In the genomic region with DNA sequence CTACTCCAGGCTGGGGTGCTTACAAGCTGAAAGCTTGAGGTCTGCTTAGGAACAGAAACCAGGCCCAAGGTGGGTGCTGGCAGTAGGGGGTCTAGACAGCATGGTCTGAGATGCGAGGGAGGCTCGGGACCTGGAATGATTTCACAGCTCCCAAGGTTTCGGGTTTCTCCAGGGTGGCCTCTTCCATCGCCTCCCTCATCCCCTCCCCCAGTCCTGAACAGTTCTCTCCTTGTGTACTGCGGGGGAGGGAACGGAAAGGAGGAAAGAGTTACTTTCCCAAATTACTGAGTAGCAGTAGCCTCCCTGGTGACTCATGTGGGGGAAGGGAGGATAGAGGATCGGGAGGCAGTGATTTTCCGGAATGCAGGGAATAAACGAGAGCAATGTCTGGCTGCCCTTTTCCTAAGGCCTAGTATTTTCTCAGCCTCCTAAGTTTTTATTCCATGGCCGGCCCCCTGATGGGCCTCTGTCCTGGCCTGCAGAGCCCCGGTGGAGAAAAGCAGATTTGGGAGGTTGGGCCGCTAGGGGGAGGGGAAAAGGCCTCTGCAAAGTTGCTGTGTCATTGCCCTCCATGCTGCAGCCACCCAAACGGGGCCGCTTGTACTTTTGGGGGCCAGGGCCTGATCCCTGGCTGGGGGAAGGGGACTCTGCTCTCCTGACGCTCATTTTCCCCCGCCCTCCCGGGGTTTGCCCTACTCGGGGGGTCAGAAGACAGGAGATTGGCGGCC, we compare ENCODE assay signal across 1 cellular context.
TF ChIP-seq lines count a peak whose summit lies in the region.

No MANE protein-coding gene starts in this region.

TF ChIP-seq in H1, 55 proteins besides CTCF, POLR2A, EP300 and RAD21:
- TF ChIP-seq CBX8 (IDR thresholded peaks at IDR 0.05; ENCODE audit: borderline replicate concordance, low read depth, low read length) (no peak), RBBP5 (IDR thresholded peaks at IDR 0.05; ENCODE audit: borderline replicate concordance, low read depth, low read length) (no peak; the same call in 1 of the 2 replicates), NANOG (IDR thresholded peaks at IDR 0.05; ENCODE audit: insufficient read depth, low read depth, low read length, poor library complexity, severe bottlenecking) (no peak), SIX5 (IDR thresholded peaks at IDR 0.05; ENCODE audit: low read depth, low read length) (no peak; the same call in 1 of the 2 replicates), TAF7 (optimal IDR thresholded peaks at IDR 0.05; ENCODE audit: borderline replicate concordance, low read depth, low read length) (peak; percentile 54), CREB1 (IDR thresholded peaks at IDR 0.05) (no peak; the same call in 1 of the 2 replicates), KDM1A (IDR thresholded peaks at IDR 0.05; ENCODE audit: borderline replicate concordance, low read length) (no peak), MAFK (IDR thresholded peaks at IDR 0.05; ENCODE audit: low read depth, low read length) (peak; percentile 92), SUZ12 (IDR thresholded peaks at IDR 0.05; ENCODE audit: low read length) (no peak), GTF2F1 (IDR thresholded peaks at IDR 0.05; ENCODE audit: borderline replicate concordance, low read depth, low read length) (no peak), CBX5 (IDR thresholded peaks at IDR 0.05; ENCODE audit: low read depth, low read length) (no peak), EGR1 (IDR thresholded peaks at IDR 0.05; ENCODE audit: borderline replicate concordance, low read depth, low read length) (peak; percentile 9; the same call in 1 of the 2 replicates), ZNF274 (IDR thresholded peaks at IDR 0.05; ENCODE audit: borderline replicate concordance, extremely low read depth, low read length) (no peak), BACH1 (IDR thresholded peaks at IDR 0.05; ENCODE audit: low read length) (peak; percentile 96), TBP (IDR thresholded peaks at IDR 0.05; ENCODE audit: low read depth, low read length) (peak; percentile 40), RXRA (IDR thresholded peaks at IDR 0.05; ENCODE audit: insufficient read depth, low read depth, low read length) (0 out of 2 replicates have a peak, but pooled peaks have one; percentile 4), CHD2 (IDR thresholded peaks at IDR 0.05; ENCODE audit: low read length) (no peak), SRF (IDR thresholded peaks at IDR 0.05; ENCODE audit: low read depth, low read length) (no peak), TEAD4 (IDR thresholded peaks at IDR 0.05; ENCODE audit: low read depth, low read length) (no peak), JUND (IDR thresholded peaks at IDR 0.05; ENCODE audit: low read length) (no peak), YY1 (IDR thresholded peaks at IDR 0.05; ENCODE audit: low read depth, low read length) (peak; percentile 97), RFX5 (IDR thresholded peaks at IDR 0.05; ENCODE audit: borderline replicate concordance, low read depth, low read length) (no peak), BCL11A (IDR thresholded peaks at IDR 0.05; ENCODE audit: low read depth in 2 of 2, low read length in 2 of 2) (no peak), PHF8 (conservative IDR thresholded peaks at IDR 0.05; ENCODE audit: low read depth, low read length) (no peak), ASH2L (IDR thresholded peaks at IDR 0.05; ENCODE audit: low read length) (no peak), CTBP2 (IDR thresholded peaks at IDR 0.05; ENCODE audit: borderline replicate concordance, insufficient read depth, insufficient read length, low read length) (no peak), SP1 (IDR thresholded peaks at IDR 0.05; ENCODE audit: low read depth, low read length) (no peak), SIN3A (conservative IDR thresholded peaks at IDR 0.05 in 1 of 2, IDR thresholded peaks at IDR 0.05 in 1 of 2; ENCODE audit: low read depth in 1 of 2, low read length in 2 of 2) (peak in 1 of 2 experiments; percentile 51; a peak in 1 of 4 replicates), TAF1 (IDR thresholded peaks at IDR 0.05; ENCODE audit: low read depth, low read length) (peak; percentile 76), NRF1 (IDR thresholded peaks at IDR 0.05; ENCODE audit: low read depth, low read length) (no peak), EZH2 (IDR thresholded peaks at IDR 0.05; ENCODE audit: low read depth, low read length, severe bottlenecking) (no peak), FOSL1 (IDR thresholded peaks at IDR 0.05; ENCODE audit: insufficient read depth, low read depth, low read length) (no peak), HDAC6 (IDR thresholded peaks at IDR 0.05; ENCODE audit: low read depth, low read length) (no peak), SP2 (IDR thresholded peaks at IDR 0.05; ENCODE audit: low read length) (no peak), SP4 (IDR thresholded peaks at IDR 0.05; ENCODE audit: low read length) (no peak), POU5F1 (IDR thresholded peaks at IDR 0.05; ENCODE audit: low read depth, low read length) (no peak), RNF2 (IDR thresholded peaks at IDR 0.05; ENCODE audit: borderline replicate concordance, low read depth, low read length, missing control alignments, poor library complexity, severe bottlenecking) (no peak), KDM4A (IDR thresholded peaks at IDR 0.05; ENCODE audit: low read depth, low read length, severe bottlenecking) (no peak), CEBPB (IDR thresholded peaks at IDR 0.05; ENCODE audit: low read depth, low read length) (no peak), SAP30 (IDR thresholded peaks at IDR 0.05; ENCODE audit: insufficient read depth, insufficient replicate concordance, low read length) (no peak), GABPA (IDR thresholded peaks at IDR 0.05; ENCODE audit: borderline replicate concordance, insufficient read depth, low read length) (no peak), SIRT6 (IDR thresholded peaks at IDR 0.05; ENCODE audit: low read length) (peak; percentile 3), BRCA1 (IDR thresholded peaks at IDR 0.05; ENCODE audit: low read depth, low read length) (no peak), KDM5A (IDR thresholded peaks at IDR 0.05; ENCODE audit: low read length) (no peak), POLR2AphosphoS5 (IDR thresholded peaks at IDR 0.05; ENCODE audit: low read depth, low read length) (no peak; the same call in 1 of the 2 replicates), TCF12 (IDR thresholded peaks at IDR 0.05; ENCODE audit: low read depth, low read length) (no peak), CHD1 (IDR thresholded peaks at IDR 0.05; ENCODE audit: low read depth, low read length) (no peak; the same call in 1 of the 2 replicates), JUN (IDR thresholded peaks at IDR 0.05; ENCODE audit: low read depth, low read length) (no peak), HDAC2 (IDR thresholded peaks at IDR 0.05; ENCODE audit: borderline replicate concordance in 1 of 2, low read depth in 2 of 2, low read length in 2 of 2) (no peak)
- TF ChIP-seq, protein P1, sequence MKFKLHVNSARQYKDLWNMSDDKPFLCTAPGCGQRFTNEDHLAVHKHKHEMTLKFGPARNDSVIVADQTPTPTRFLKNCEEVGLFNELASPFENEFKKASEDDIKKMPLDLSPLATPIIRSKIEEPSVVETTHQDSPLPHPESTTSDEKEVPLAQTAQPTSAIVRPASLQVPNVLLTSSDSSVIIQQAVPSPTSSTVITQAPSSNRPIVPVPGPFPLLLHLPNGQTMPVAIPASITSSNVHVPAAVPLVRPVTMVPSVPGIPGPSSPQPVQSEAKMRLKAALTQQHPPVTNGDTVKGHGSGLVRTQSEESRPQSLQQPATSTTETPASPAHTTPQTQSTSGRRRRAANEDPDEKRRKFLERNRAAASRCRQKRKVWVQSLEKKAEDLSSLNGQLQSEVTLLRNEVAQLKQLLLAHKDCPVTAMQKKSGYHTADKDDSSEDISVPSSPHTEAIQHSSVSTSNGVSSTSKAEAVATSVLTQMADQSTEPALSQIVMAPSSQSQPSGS (IDR thresholded peaks at IDR 0.05; ENCODE audit: low read length), result peak; percentile 43; the same call in 1 of the 2 replicates
- TF ChIP-seq, protein P2, sequence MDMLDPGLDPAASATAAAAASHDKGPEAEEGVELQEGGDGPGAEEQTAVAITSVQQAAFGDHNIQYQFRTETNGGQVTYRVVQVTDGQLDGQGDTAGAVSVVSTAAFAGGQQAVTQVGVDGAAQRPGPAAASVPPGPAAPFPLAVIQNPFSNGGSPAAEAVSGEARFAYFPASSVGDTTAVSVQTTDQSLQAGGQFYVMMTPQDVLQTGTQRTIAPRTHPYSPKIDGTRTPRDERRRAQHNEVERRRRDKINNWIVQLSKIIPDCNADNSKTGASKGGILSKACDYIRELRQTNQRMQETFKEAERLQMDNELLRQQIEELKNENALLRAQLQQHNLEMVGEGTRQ (IDR thresholded peaks at IDR 0.05; ENCODE audit: low read length), result 0 out of 2 replicates have a peak, but pooled peaks have one; percentile 18
- TF ChIP-seq, protein P3, sequence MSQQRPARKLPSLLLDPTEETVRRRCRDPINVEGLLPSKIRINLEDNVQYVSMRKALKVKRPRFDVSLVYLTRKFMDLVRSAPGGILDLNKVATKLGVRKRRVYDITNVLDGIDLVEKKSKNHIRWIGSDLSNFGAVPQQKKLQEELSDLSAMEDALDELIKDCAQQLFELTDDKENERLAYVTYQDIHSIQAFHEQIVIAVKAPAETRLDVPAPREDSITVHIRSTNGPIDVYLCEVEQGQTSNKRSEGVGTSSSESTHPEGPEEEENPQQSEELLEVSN (IDR thresholded peaks at IDR 0.05), result 0 out of 2 replicates have a peak, but pooled peaks have one; percentile 7
- TF ChIP-seq, protein P4, sequence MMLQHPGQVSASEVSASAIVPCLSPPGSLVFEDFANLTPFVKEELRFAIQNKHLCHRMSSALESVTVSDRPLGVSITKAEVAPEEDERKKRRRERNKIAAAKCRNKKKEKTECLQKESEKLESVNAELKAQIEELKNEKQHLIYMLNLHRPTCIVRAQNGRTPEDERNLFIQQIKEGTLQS (IDR thresholded peaks at IDR 0.05; ENCODE audit: insufficient read depth, low read depth, low read length), result no peak
- TF ChIP-seq, protein P5, sequence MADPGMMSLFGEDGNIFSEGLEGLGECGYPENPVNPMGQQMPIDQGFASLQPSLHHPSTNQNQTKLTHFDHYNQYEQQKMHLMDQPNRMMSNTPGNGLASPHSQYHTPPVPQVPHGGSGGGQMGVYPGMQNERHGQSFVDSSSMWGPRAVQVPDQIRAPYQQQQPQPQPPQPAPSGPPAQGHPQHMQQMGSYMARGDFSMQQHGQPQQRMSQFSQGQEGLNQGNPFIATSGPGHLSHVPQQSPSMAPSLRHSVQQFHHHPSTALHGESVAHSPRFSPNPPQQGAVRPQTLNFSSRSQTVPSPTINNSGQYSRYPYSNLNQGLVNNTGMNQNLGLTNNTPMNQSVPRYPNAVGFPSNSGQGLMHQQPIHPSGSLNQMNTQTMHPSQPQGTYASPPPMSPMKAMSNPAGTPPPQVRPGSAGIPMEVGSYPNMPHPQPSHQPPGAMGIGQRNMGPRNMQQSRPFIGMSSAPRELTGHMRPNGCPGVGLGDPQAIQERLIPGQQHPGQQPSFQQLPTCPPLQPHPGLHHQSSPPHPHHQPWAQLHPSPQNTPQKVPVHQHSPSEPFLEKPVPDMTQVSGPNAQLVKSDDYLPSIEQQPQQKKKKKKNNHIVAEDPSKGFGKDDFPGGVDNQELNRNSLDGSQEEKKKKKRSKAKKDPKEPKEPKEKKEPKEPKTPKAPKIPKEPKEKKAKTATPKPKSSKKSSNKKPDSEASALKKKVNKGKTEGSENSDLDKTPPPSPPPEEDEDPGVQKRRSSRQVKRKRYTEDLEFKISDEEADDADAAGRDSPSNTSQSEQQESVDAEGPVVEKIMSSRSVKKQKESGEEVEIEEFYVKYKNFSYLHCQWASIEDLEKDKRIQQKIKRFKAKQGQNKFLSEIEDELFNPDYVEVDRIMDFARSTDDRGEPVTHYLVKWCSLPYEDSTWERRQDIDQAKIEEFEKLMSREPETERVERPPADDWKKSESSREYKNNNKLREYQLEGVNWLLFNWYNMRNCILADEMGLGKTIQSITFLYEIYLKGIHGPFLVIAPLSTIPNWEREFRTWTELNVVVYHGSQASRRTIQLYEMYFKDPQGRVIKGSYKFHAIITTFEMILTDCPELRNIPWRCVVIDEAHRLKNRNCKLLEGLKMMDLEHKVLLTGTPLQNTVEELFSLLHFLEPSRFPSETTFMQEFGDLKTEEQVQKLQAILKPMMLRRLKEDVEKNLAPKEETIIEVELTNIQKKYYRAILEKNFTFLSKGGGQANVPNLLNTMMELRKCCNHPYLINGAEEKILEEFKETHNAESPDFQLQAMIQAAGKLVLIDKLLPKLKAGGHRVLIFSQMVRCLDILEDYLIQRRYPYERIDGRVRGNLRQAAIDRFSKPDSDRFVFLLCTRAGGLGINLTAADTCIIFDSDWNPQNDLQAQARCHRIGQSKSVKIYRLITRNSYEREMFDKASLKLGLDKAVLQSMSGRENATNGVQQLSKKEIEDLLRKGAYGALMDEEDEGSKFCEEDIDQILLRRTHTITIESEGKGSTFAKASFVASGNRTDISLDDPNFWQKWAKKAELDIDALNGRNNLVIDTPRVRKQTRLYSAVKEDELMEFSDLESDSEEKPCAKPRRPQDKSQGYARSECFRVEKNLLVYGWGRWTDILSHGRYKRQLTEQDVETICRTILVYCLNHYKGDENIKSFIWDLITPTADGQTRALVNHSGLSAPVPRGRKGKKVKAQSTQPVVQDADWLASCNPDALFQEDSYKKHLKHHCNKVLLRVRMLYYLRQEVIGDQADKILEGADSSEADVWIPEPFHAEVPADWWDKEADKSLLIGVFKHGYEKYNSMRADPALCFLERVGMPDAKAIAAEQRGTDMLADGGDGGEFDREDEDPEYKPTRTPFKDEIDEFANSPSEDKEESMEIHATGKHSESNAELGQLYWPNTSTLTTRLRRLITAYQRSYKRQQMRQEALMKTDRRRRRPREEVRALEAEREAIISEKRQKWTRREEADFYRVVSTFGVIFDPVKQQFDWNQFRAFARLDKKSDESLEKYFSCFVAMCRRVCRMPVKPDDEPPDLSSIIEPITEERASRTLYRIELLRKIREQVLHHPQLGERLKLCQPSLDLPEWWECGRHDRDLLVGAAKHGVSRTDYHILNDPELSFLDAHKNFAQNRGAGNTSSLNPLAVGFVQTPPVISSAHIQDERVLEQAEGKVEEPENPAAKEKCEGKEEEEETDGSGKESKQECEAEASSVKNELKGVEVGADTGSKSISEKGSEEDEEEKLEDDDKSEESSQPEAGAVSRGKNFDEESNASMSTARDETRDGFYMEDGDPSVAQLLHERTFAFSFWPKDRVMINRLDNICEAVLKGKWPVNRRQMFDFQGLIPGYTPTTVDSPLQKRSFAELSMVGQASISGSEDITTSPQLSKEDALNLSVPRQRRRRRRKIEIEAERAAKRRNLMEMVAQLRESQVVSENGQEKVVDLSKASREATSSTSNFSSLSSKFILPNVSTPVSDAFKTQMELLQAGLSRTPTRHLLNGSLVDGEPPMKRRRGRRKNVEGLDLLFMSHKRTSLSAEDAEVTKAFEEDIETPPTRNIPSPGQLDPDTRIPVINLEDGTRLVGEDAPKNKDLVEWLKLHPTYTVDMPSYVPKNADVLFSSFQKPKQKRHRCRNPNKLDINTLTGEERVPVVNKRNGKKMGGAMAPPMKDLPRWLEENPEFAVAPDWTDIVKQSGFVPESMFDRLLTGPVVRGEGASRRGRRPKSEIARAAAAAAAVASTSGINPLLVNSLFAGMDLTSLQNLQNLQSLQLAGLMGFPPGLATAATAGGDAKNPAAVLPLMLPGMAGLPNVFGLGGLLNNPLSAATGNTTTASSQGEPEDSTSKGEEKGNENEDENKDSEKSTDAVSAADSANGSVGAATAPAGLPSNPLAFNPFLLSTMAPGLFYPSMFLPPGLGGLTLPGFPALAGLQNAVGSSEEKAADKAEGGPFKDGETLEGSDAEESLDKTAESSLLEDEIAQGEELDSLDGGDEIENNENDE (IDR thresholded peaks at IDR 0.05; ENCODE audit: insufficient replicate concordance, low read length), result peak; percentile 65
- TF ChIP-seq, protein P6, sequence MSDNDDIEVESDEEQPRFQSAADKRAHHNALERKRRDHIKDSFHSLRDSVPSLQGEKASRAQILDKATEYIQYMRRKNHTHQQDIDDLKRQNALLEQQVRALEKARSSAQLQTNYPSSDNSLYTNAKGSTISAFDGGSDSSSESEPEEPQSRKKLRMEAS (IDR thresholded peaks at IDR 0.05), result peak; percentile 53
